ENCODE assay signal across 8 cellular contexts in the genomic region with DNA sequence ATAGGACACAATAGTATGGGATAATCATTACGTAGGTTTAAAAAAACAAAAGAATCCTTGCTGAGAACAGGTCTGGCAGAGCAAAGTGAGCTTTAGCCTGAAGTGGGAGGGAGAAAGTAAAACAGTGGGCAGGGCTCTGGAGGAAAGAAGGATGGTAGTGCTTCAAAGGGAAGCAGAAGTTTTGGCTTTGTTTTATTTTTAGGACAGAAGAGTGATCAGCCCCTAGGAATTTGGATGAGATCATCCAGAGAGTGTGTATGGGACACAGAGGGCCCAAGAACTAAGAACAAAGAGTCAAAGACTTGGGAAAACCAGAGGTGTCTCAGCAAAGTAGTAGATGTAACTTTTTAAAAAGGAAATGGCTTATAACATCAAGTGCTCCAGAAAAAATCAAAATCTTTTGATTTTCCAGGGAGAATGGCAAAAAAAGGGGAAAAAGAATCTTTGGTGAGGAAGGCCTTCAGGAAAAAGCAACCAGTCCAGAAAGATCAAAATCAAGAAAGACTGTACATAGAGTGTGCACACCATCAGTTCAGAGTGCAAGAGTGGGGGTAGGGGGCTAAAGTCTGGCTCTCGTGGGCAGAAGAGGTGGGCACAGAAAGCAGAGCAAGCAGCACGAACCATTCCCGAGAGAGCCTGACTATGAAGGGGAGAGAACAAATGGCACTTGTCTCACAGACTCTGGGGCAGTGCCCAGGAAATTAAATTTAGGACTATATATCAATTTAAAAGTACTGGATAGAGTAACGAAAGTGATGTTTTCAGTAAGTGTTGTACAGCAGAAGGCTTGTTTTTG. TPM values are rescaled to one million over a fixed set of nuclear protein-coding genes. Genes with fewer than 3 reads are reported as not detected.
DNase-seq lines count a peak whose midpoint lies in the region; ATAC-seq and TF ChIP-seq lines count a peak whose summit lies in the region.

No MANE protein-coding gene starts in this region.

- H4K8ac ChIP-seq in neuronal stem cell (ENCODE audit: low read depth, low read length), result no peak overlapping the region

- H3K4me2 ChIP-seq in PC-9, result no peak overlapping the region
- peak overlapping the region; percentile 77 for H3K4me2 ChIP-seq in fibroblast of lung (ENCODE audit: extremely low read depth, insufficient read depth, low read length)
- H3K4me2 ChIP-seq in neuronal stem cell (ENCODE audit: insufficient read depth, low read length, poor library complexity, severe bottlenecking), result peak overlapping the region; percentile 31

- no peak overlapping the region for H3K14ac ChIP-seq in neuronal stem cell (ENCODE audit: low read length)

- DNase-seq in CD14-positive monocyte (ENCODE audit: low spot score) (no peak), PC-9 (peak; percentile 38 to 42), fibroblast of lung (ENCODE audit: low read depth in 2 of 2) (peak; percentile 79 to 95), neuronal stem cell (ENCODE audit: low spot score) (peak; percentile 17), NCI-H524 (lab: John Stamatoyannopoulos, UW) (no peak), NCI-H1930 (lab: John Stamatoyannopoulos, UW) (no peak)
- DNase-seq in stimulated activated naive CD8-positive, alpha-beta T cell treated with anti-CD3 and anti-CD28 coated beads, Interleukin-15, amount 100 ng/mL, for 72 hours, result no peak
- no peak for DNase-seq in activated CD4-positive, alpha-beta T cell treated with anti-CD3 and anti-CD28 coated beads for 4 hours

- no peak overlapping the region for H3K23ac ChIP-seq in neuronal stem cell (ENCODE audit: low read depth, low read length, poor library complexity)

- intact Hi-C loops in CD14-positive monocyte (cut with micrococcal nuclease) (no loop called here), PC-9 (cut with micrococcal nuclease; ENCODE audit: unreplicated experiment) (no loop called here)

- peak overlapping the region; percentile 44 for H3K27ac ChIP-seq in PC-9
- peak overlapping the region; percentile 89 for H3K27ac ChIP-seq in fibroblast of lung (ENCODE audit: insufficient read depth, low read length)
- peak overlapping the region; percentile 81 for H3K27ac ChIP-seq in neuronal stem cell (replicated peaks; ENCODE audit: low read length)

- H3K9me3 Mint-ChIP-seq in CD14-positive monocyte, result no peaks in the 10 kb centered on the region
- H3K9me3 Mint-ChIP-seq in stimulated activated naive CD8-positive, alpha-beta T cell treated with anti-CD3 and anti-CD28 coated beads, Interleukin-15, amount 100 ng/mL, for 72 hours, result no peaks in the 10 kb centered on the region

- H2BK15ac ChIP-seq in neuronal stem cell (ENCODE audit: low read length), result no peak overlapping the region

- no peak overlapping the region for H3K4ac ChIP-seq in neuronal stem cell (ENCODE audit: low read length)

- H3K36me3 ChIP-seq in PC-9 (ENCODE audit: low read depth) (no peaks in the 10 kb centered on the region), fibroblast of lung (ENCODE audit: control insufficient read depth, insufficient read depth, low read length) (no peaks in the 10 kb centered on the region), neuronal stem cell (replicated peaks in 1 of 2; ENCODE audit: control insufficient read depth in 2 of 2, insufficient read depth in 2 of 2, low read length in 2 of 2) (peaks cover 0 to 15% of the 10 kb centered on the region in 2 donors)

- H4K20me1 ChIP-seq in PC-9 (ENCODE audit: insufficient read depth) (peaks cover 5% of the 10 kb centered on the region; the same call in 1 of the 2 replicates), fibroblast of lung (ENCODE audit: control insufficient read depth, extremely low read depth, insufficient read depth, low read length) (no peaks in the 10 kb centered on the region)

- no peak for ATAC-seq in stimulated activated naive CD8-positive, alpha-beta T cell treated with anti-CD3 and anti-CD28 coated beads, Interleukin-15, amount 100 ng/mL, for 72 hours

- H3K27me3 Mint-ChIP-seq in CD14-positive monocyte (ENCODE audit: low read depth in 3 of 3), result peaks cover 0 to 2% (median 0%) of the 10 kb centered on the region in 3 donors
- no peaks in the 10 kb centered on the region for H3K27me3 Mint-ChIP-seq in stimulated activated naive CD8-positive, alpha-beta T cell treated with anti-CD3 and anti-CD28 coated beads, Interleukin-15, amount 100 ng/mL, for 72 hours

- POLR2A ChIA-PET in PC-9 (lab: Charles Lee; ENCODE audit: unreplicated experiment), result interaction anchor here (0.9 kb wide), 1 partner anchor 77 kb away, joined by 4 read pairs; no protein-coding TSS in a partner anchor

- peaks cover 48% of the 10 kb centered on the region for H3K79me2 ChIP-seq in PC-9 (ENCODE audit: low read depth)
- peaks cover 75% of the 10 kb centered on the region for H3K79me2 ChIP-seq in fibroblast of lung (ENCODE audit: control insufficient read depth, insufficient read depth, low read length)

- H3F3A ChIP-seq in PC-9 (ENCODE audit: insufficient read depth, low read depth), result no peaks in the 10 kb centered on the region; the same call in 1 of the 2 replicates

- peak overlapping the region; percentile 78 for H3K18ac ChIP-seq in neuronal stem cell (ENCODE audit: low read length)

- H4K91ac ChIP-seq in neuronal stem cell (ENCODE audit: low read depth, low read length, poor library complexity), result no peak overlapping the region

- no peak overlapping the region for H2BK120ac ChIP-seq in neuronal stem cell (ENCODE audit: low read depth, low read length)

- H3K4me3 Mint-ChIP-seq in CD14-positive monocyte, result no peak overlapping the region
- H3K4me3 Mint-ChIP-seq in stimulated activated naive CD8-positive, alpha-beta T cell treated with anti-CD3 and anti-CD28 coated beads, Interleukin-15, amount 100 ng/mL, for 72 hours, result no peak overlapping the region

- no peak for TF ChIP-seq CTCF in CD14-positive monocyte (IDR thresholded peaks at IDR 0.05)
- no peak for TF ChIP-seq CTCF in PC-9 (conservative IDR thresholded peaks at IDR 0.05)
- no peak for TF ChIP-seq CTCF in fibroblast of lung (conservative IDR thresholded peaks at IDR 0.05 in 1 of 2, IDR thresholded peaks at IDR 0.05 in 1 of 2; ENCODE audit: low read depth in 1 of 2, low read length in 2 of 2)

- no peak overlapping the region for H2AK5ac ChIP-seq in neuronal stem cell (ENCODE audit: low read depth, low read length)

- H3K9me3 ChIP-seq in PC-9 (ENCODE audit: insufficient read depth, low read depth) (no peaks in the 10 kb centered on the region), fibroblast of lung (ENCODE audit: control insufficient read depth, insufficient read depth, low read depth, low read length) (no peaks in the 10 kb centered on the region), neuronal stem cell (replicated peaks in 1 of 2; ENCODE audit: control insufficient read depth in 2 of 2, insufficient read depth in 1 of 2, low read depth in 1 of 2, low read length in 2 of 2) (no peaks in the 10 kb centered on the region)

- H3K27ac Mint-ChIP-seq in CD14-positive monocyte, result peak overlapping the region; percentile 34 to 77 (median 67)
- H3K27ac Mint-ChIP-seq in stimulated activated naive CD8-positive, alpha-beta T cell treated with anti-CD3 and anti-CD28 coated beads, Interleukin-15, amount 100 ng/mL, for 72 hours, result peak overlapping the region in 1 of 2 donors; percentile 62

- no peak overlapping the region for H2BK5ac ChIP-seq in neuronal stem cell (ENCODE audit: low read length)

- H3K4me1 Mint-ChIP-seq in CD14-positive monocyte, result peaks cover 30% of the 10 kb centered on the region
- peaks cover 61% of the 10 kb centered on the region for H3K4me1 Mint-ChIP-seq in stimulated activated naive CD8-positive, alpha-beta T cell treated with anti-CD3 and anti-CD28 coated beads, Interleukin-15, amount 100 ng/mL, for 72 hours

- H3K27me3 ChIP-seq in PC-9 (ENCODE audit: insufficient read depth, low read depth), result no peaks in the 10 kb centered on the region
- no peaks in the 10 kb centered on the region for H3K27me3 ChIP-seq in fibroblast of lung (ENCODE audit: control insufficient read depth, insufficient read depth, low read length)
- H3K27me3 ChIP-seq in neuronal stem cell (ENCODE audit: control insufficient read depth in 3 of 3, insufficient read depth in 3 of 3, low read depth in 1 of 3, low read length in 3 of 3), result no peaks in the 10 kb centered on the region

- H3K4me1 ChIP-seq in PC-9 (replicated peaks; ENCODE audit: insufficient read depth) (peaks cover 8% of the 10 kb centered on the region), fibroblast of lung (ENCODE audit: control insufficient read depth, extremely low read depth, insufficient read depth, low read length) (peaks cover 10% of the 10 kb centered on the region), neuronal stem cell (ENCODE audit: control insufficient read depth in 2 of 2, insufficient read depth in 1 of 2, low read depth in 1 of 2, low read length in 2 of 2) (peaks cover 9 to 14% of the 10 kb centered on the region in 2 donors)

- H3K9me2 ChIP-seq in PC-9 (ENCODE audit: insufficient read depth), result no peaks in the 10 kb centered on the region

- BruUV-seq in PC-9 (replicated peaks; lab: Mats Ljungman, UMichigan), result no TSS peak

- no peak overlapping the region for H2AFZ ChIP-seq in PC-9
- H2AFZ ChIP-seq in fibroblast of lung (ENCODE audit: low read length), result no peak overlapping the region
- H2AFZ ChIP-seq in neuronal stem cell (ENCODE audit: low read length), result no peak overlapping the region

- H3K9ac ChIP-seq in fibroblast of lung (ENCODE audit: insufficient read depth, low read length) (peak overlapping the region; percentile 5), neuronal stem cell (ENCODE audit: low read depth, low read length, poor library complexity) (no peak overlapping the region)

- peaks cover 10 to 23% of the 10 kb centered on the region in 2 donors for H3K36me3 Mint-ChIP-seq in CD14-positive monocyte

- peaks cover 5% of the 10 kb centered on the region for H3K79me1 ChIP-seq in neuronal stem cell (ENCODE audit: low read depth, low read length)

- H3K4me3 ChIP-seq in PC-9 (no peak overlapping the region), fibroblast of lung (replicated peaks in 1 of 4; ENCODE audit: control extremely low read depth in 1 of 4, insufficient read depth in 1 of 4, low read depth in 3 of 4, low read length in 4 of 4) (peak overlapping the region in 1 of 4 experiments; percentile 3), neuronal stem cell (ENCODE audit: low read length in 2 of 2) (no peak overlapping the region)

- no CpG with 5 or more reads among the region's 5 CpGs for WGBS in neuronal stem cell (ENCODE audit: extremely low coverage in 2 of 2, insufficient read length in 2 of 2, insufficient replicate concordance in 1 of 2), 2 donors

- CTCF ChIA-PET in PC-9 (lab: Charles Lee), result no interaction called here

- no peak overlapping the region for H2BK12ac ChIP-seq in neuronal stem cell (ENCODE audit: low read length)

RNA-seq across cellular contexts. Expression of gene MAPK1, which starts 30.1 kb away (rescaled TPM):
- 100 to 1,000 TPM; 118 to 148 TPM for polyA plus RNA-seq in CD14-positive monocyte
- total RNA-seq in PC-9 (2021), result 66.7 and 82.8 TPM in 2 replicates
- 39.3 and 53.8 TPM in 2 replicates for total RNA-seq in fibroblast of lung
- 133 and 134 TPM in 2 replicates for polyA plus RNA-seq in fibroblast of lung
- polyA plus RNA-seq in fibroblast of lung (2012), result 81.9 and 90.2 TPM in 2 replicates
- 115 and 151 TPM in 2 replicates for polyA minus RNA-seq in fibroblast of lung (ENCODE audit: low replicate concordance)
- 51.0 TPM for polyA plus RNA-seq in neuronal stem cell (2013, experiment 1 of 2)
- 50.9 TPM for polyA plus RNA-seq in neuronal stem cell (2013, experiment 2 of 2)

Comparison
In these comparisons a context has a peak if more than half of its experiments do, and no peak if none do; other contexts are left out.
1. DNase-seq: peak in PC-9 (2 of 2), fibroblast of lung (2 of 2) and neuronal stem cell (single experiment); none in CD14-positive monocyte (single experiment), NCI-H524 (0 of 2), NCI-H1930 (0 of 2), stimulated activated naive CD8-positive, alpha-beta T cell treated with anti-CD3 and anti-CD28 coated beads, Interleukin-15, amount 100 ng/mL, for 72 hours (0 of 2) and activated CD4-positive, alpha-beta T cell treated with anti-CD3 and anti-CD28 coated beads for 4 hours (0 of 2).
2. Peak in every context shown above with its lines, with median percentiles within 50 percentile points of each other: H3K27ac ChIP-seq.